ENCODE assay signal across 2 cellular contexts in the genomic region with DNA sequence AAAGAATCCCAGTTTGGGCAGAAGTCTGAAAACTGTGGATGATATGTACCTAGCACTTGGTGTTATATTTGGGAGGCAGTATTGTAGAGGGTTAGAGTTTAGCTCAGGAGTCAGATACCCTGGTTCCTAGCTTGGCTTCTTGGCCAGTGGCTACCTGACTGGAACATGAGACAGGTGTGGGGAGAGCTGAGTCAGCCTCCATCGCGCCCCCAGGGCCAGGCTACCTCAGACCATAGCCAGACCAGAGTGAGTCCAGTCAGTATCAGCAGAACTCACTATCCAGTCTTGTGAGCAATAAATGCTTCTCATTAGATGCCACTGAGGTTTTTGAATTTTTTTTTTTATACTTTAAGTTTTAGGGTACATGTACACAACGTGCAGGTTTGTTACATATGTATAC.
TF ChIP-seq lines count a peak whose summit lies in the region.

No MANE protein-coding gene starts in this region.

TF ChIP-seq in liver, 16 proteins besides CTCF, POLR2A, EP300 and RAD21:
- TF ChIP-seq, protein P1, sequence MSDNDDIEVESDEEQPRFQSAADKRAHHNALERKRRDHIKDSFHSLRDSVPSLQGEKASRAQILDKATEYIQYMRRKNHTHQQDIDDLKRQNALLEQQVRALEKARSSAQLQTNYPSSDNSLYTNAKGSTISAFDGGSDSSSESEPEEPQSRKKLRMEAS (IDR thresholded peaks at IDR 0.05) = no peak
- TF ChIP-seq, protein P2, sequence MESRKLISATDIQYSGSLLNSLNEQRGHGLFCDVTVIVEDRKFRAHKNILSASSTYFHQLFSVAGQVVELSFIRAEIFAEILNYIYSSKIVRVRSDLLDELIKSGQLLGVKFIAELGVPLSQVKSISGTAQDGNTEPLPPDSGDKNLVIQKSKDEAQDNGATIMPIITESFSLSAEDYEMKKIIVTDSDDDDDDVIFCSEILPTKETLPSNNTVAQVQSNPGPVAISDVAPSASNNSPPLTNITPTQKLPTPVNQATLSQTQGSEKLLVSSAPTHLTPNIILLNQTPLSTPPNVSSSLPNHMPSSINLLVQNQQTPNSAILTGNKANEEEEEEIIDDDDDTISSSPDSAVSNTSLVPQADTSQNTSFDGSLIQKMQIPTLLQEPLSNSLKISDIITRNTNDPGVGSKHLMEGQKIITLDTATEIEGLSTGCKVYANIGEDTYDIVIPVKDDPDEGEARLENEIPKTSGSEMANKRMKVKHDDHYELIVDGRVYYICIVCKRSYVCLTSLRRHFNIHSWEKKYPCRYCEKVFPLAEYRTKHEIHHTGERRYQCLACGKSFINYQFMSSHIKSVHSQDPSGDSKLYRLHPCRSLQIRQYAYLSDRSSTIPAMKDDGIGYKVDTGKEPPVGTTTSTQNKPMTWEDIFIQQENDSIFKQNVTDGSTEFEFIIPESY (IDR thresholded peaks at IDR 0.05) = peak; percentile 45
- TF ChIP-seq JUND (IDR thresholded peaks at IDR 0.05) (no peak), GABPA (IDR thresholded peaks at IDR 0.05 in 1 of 2, conservative IDR thresholded peaks at IDR 0.05 in 1 of 2) (no peak), HNF4G (IDR thresholded peaks at IDR 0.05) (no peak), YY1 (IDR thresholded peaks at IDR 0.05) (no peak), EGR1 (IDR thresholded peaks at IDR 0.05; ENCODE audit: low read depth in 2 of 2) (peak in 1 of 2 donors; percentile 7), HNF4A (conservative IDR thresholded peaks at IDR 0.05) (no peak), SP1 (IDR thresholded peaks at IDR 0.05) (no peak), TAF1 (conservative IDR thresholded peaks at IDR 0.05) (no peak), FOXA1 (IDR thresholded peaks at IDR 0.05) (no peak), NR2F2 (IDR thresholded peaks at IDR 0.05) (no peak), FOXA2 (IDR thresholded peaks at IDR 0.05) (no peak), RXRA (IDR thresholded peaks at IDR 0.05) (peak in 1 of 2 donors; percentile 14)
- TF ChIP-seq, protein P3, sequence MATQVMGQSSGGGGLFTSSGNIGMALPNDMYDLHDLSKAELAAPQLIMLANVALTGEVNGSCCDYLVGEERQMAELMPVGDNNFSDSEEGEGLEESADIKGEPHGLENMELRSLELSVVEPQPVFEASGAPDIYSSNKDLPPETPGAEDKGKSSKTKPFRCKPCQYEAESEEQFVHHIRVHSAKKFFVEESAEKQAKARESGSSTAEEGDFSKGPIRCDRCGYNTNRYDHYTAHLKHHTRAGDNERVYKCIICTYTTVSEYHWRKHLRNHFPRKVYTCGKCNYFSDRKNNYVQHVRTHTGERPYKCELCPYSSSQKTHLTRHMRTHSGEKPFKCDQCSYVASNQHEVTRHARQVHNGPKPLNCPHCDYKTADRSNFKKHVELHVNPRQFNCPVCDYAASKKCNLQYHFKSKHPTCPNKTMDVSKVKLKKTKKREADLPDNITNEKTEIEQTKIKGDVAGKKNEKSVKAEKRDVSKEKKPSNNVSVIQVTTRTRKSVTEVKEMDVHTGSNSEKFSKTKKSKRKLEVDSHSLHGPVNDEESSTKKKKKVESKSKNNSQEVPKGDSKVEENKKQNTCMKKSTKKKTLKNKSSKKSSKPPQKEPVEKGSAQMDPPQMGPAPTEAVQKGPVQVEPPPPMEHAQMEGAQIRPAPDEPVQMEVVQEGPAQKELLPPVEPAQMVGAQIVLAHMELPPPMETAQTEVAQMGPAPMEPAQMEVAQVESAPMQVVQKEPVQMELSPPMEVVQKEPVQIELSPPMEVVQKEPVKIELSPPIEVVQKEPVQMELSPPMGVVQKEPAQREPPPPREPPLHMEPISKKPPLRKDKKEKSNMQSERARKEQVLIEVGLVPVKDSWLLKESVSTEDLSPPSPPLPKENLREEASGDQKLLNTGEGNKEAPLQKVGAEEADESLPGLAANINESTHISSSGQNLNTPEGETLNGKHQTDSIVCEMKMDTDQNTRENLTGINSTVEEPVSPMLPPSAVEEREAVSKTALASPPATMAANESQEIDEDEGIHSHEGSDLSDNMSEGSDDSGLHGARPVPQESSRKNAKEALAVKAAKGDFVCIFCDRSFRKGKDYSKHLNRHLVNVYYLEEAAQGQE (IDR thresholded peaks at IDR 0.05) = no peak
- TF ChIP-seq, protein P4, sequence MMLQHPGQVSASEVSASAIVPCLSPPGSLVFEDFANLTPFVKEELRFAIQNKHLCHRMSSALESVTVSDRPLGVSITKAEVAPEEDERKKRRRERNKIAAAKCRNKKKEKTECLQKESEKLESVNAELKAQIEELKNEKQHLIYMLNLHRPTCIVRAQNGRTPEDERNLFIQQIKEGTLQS (IDR thresholded peaks at IDR 0.05) = no peak

TF ChIP-seq in HepG2, 621 proteins besides CTCF, POLR2A, EP300 and RAD21:
- TF ChIP-seq ZNF7 (CRISPR knock-in tag; IDR thresholded peaks at IDR 0.05) (no peak), ZNF720 (CRISPR knock-in tag; IDR thresholded peaks at IDR 0.05) (no peak), TCF7L2 (IDR thresholded peaks at IDR 0.05; ENCODE audit: low read depth, low read length) (no peak), ZFP36 (IDR thresholded peaks at IDR 0.05; ENCODE audit: borderline replicate concordance, low read depth, low read length, partially characterized antibody) (no peak), MAFF (IDR thresholded peaks at IDR 0.05; ENCODE audit: low read depth, low read length) (no peak), SP1 (IDR thresholded peaks at IDR 0.05) (no peak), SP1 (CRISPR knock-in tag; IDR thresholded peaks at IDR 0.05) (no peak), PLRG1 (conservative IDR thresholded peaks at IDR 0.05) (no peak), SMARCE1 (IDR thresholded peaks at IDR 0.05; ENCODE audit: borderline replicate concordance) (no peak), MXD4 (CRISPR knock-in tag; IDR thresholded peaks at IDR 0.05) (no peak), RXRB (CRISPR knock-in tag; IDR thresholded peaks at IDR 0.05; ENCODE audit: borderline replicate concordance) (no peak), ZNF234 (CRISPR knock-in tag; conservative IDR thresholded peaks at IDR 0.05) (no peak), POLR2G (IDR thresholded peaks at IDR 0.05; ENCODE audit: low read depth, low read length) (no peak)
- TF ChIP-seq, protein P5, sequence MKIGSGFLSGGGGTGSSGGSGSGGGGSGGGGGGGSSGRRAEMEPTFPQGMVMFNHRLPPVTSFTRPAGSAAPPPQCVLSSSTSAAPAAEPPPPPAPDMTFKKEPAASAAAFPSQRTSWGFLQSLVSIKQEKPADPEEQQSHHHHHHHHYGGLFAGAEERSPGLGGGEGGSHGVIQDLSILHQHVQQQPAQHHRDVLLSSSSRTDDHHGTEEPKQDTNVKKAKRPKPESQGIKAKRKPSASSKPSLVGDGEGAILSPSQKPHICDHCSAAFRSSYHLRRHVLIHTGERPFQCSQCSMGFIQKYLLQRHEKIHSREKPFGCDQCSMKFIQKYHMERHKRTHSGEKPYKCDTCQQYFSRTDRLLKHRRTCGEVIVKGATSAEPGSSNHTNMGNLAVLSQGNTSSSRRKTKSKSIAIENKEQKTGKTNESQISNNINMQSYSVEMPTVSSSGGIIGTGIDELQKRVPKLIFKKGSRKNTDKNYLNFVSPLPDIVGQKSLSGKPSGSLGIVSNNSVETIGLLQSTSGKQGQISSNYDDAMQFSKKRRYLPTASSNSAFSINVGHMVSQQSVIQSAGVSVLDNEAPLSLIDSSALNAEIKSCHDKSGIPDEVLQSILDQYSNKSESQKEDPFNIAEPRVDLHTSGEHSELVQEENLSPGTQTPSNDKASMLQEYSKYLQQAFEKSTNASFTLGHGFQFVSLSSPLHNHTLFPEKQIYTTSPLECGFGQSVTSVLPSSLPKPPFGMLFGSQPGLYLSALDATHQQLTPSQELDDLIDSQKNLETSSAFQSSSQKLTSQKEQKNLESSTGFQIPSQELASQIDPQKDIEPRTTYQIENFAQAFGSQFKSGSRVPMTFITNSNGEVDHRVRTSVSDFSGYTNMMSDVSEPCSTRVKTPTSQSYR (CRISPR knock-in tag; IDR thresholded peaks at IDR 0.05; ENCODE audit: borderline replicate concordance) = no peak
- TF ChIP-seq, protein P6, sequence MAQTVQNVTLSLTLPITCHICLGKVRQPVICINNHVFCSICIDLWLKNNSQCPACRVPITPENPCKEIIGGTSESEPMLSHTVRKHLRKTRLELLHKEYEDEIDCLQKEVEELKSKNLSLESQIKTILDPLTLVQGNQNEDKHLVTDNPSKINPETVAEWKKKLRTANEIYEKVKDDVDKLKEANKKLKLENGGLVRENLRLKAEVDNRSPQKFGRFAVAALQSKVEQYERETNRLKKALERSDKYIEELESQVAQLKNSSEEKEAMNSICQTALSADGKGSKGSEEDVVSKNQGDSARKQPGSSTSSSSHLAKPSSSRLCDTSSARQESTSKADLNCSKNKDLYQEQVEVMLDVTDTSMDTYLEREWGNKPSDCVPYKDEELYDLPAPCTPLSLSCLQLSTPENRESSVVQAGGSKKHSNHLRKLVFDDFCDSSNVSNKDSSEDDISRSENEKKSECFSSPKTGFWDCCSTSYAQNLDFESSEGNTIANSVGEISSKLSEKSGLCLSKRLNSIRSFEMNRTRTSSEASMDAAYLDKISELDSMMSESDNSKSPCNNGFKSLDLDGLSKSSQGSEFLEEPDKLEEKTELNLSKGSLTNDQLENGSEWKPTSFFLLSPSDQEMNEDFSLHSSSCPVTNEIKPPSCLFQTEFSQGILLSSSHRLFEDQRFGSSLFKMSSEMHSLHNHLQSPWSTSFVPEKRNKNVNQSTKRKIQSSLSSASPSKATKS (CRISPR knock-in tag; IDR thresholded peaks at IDR 0.05) = no peak
- TF ChIP-seq, protein P7, sequence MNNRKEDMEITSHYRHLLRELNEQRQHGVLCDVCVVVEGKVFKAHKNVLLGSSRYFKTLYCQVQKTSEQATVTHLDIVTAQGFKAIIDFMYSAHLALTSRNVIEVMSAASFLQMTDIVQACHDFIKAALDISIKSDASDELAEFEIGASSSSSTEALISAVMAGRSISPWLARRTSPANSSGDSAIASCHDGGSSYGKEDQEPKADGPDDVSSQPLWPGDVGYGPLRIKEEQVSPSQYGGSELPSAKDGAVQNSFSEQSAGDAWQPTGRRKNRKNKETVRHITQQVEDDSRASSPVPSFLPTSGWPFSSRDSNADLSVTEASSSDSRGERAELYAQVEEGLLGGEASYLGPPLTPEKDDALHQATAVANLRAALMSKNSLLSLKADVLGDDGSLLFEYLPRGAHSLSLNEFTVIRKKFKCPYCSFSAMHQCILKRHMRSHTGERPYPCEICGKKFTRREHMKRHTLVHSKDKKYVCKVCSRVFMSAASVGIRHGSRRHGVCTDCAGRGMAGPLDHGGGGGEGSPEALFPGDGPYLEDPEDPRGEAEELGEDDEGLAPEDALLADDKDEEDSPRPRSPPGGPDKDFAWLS (CRISPR knock-in tag; IDR thresholded peaks at IDR 0.05; ENCODE audit: borderline replicate concordance) = no peak
- TF ChIP-seq, protein P8, sequence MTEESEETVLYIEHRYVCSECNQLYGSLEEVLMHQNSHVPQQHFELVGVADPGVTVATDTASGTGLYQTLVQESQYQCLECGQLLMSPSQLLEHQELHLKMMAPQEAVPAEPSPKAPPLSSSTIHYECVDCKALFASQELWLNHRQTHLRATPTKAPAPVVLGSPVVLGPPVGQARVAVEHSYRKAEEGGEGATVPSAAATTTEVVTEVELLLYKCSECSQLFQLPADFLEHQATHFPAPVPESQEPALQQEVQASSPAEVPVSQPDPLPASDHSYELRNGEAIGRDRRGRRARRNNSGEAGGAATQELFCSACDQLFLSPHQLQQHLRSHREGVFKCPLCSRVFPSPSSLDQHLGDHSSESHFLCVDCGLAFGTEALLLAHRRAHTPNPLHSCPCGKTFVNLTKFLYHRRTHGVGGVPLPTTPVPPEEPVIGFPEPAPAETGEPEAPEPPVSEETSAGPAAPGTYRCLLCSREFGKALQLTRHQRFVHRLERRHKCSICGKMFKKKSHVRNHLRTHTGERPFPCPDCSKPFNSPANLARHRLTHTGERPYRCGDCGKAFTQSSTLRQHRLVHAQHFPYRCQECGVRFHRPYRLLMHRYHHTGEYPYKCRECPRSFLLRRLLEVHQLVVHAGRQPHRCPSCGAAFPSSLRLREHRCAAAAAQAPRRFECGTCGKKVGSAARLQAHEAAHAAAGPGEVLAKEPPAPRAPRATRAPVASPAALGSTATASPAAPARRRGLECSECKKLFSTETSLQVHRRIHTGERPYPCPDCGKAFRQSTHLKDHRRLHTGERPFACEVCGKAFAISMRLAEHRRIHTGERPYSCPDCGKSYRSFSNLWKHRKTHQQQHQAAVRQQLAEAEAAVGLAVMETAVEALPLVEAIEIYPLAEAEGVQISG (CRISPR knock-in tag; IDR thresholded peaks at IDR 0.05) = no peak
